Comparison of ENCODE assay signal across 9 cellular contexts in the genomic region with DNA sequence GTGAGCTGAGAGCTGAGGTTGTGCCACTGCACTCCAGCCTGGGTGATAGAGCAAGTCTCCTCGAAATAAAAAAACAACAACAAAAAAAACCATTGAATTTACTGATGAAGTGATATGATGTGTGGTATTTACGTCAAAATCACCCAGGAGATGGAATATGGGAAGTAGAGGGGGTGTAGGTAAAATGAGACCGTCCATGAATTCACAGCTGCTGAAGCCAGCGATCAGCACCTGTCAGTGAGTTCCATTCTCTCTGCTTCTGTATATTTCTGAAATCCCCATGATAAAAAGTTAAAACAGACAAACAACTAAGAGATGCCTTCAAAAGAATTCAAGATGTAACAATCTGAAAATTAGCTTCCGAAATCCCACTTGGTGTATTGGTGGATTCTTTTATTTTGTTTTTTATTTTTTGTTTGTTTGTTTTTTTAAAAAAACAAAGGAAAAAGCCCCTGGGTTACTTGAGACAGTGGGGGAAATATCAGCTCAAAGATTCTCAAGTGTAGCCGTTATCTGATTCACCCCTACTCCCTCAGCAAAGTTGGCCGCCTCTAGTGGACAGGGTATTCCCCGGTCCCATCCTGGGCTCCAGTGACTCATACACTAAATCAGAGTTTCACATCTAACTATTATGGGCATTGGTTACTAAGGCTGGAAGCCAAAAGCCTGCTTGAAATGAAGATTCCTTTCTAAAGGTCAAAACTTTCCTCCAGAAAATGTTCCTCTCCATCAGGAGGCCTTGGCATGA.
DNase-seq lines count a peak whose midpoint lies in the region; ATAC-seq and TF ChIP-seq lines count a peak whose summit lies in the region.
"Had no signal": no experiment of that assay in that cellular context is flagged by ENCODE, and none has a peak within 500 bp of the region (broad histone marks: within the 10 kb centered on the region; RNA-seq: fewer than 3 reads in every experiment).

No MANE protein-coding gene starts in this region.

- H3K4me3 ChIP-seq in CD4-positive, CD25-positive, alpha-beta regulatory T cell (ENCODE audit: low read depth, low read length) = no peak overlapping the region
- H3K4me3 ChIP-seq in HAP-1 (no peak overlapping the region), colonic mucosa (no peak overlapping the region)
- H3K4me3 ChIP-seq: heart left ventricle had no signal

- POLR2A ChIA-PET in activated CD8-positive, alpha-beta T cell treated with anti-CD3 and anti-CD28 coated beads for 36 hours (lab: Charles Lee) = no interaction called here

- DNase-seq in CD4-positive, CD25-positive, alpha-beta regulatory T cell = peak in 1 of 3 donors; percentile 34
- DNase-seq in activated CD8-positive, alpha-beta T cell treated with anti-CD3 and anti-CD28 coated beads for 36 hours = peak; percentile 73
- DNase-seq in naive B cell (no peak), HAP-1 (ENCODE audit: low spot score in 2 of 2) (no peak), colonic mucosa (no peak), epidermal melanocyte (ENCODE audit: insufficient read length, low spot score) (no peak)
- DNase-seq: heart left ventricle had no signal

- H3K9me3 ChIP-seq in CD4-positive, CD25-positive, alpha-beta regulatory T cell (ENCODE audit: control insufficient read depth in 2 of 2, low read length in 2 of 2) = no peaks in the 10 kb centered on the region
- H3K9me3 ChIP-seq in HAP-1 (no peaks in the 10 kb centered on the region), colonic mucosa (no peaks in the 10 kb centered on the region)
- H3K9me3 ChIP-seq: heart left ventricle had no signal

- no peaks in the 10 kb centered on the region for H3K4me1 ChIP-seq in CD4-positive, CD25-positive, alpha-beta regulatory T cell (ENCODE audit: control insufficient read depth, insufficient read depth, low read length, poor library complexity, severe bottlenecking)
- H3K4me1 ChIP-seq in HAP-1 (no peaks in the 10 kb centered on the region), colonic mucosa (no peaks in the 10 kb centered on the region)

- H3K9ac ChIP-seq in colonic mucosa (ENCODE audit: low read depth in 2 of 2, low read length in 2 of 2) = no peak overlapping the region

- H3K27ac ChIP-seq in CD4-positive, CD25-positive, alpha-beta regulatory T cell (ENCODE audit: insufficient read depth, low read length, poor library complexity, severe bottlenecking) = no peak overlapping the region
- no peak overlapping the region for H3K27ac ChIP-seq in colonic mucosa

- peak; percentile 70 to 71 for ATAC-seq in CD4-positive, CD25-positive, alpha-beta regulatory T cell (ENCODE audit: low read depth in 2 of 2)
- peak; percentile 89 for ATAC-seq in GM19035 (IDR thresholded peaks at IDR 0.05; ENCODE audit: unreplicated experiment)
- ATAC-seq in HG03175 (IDR thresholded peaks at IDR 0.05; ENCODE audit: unreplicated experiment) = peak; percentile 79
- ATAC-seq in activated CD8-positive, alpha-beta T cell treated with anti-CD3 and anti-CD28 coated beads for 36 hours = peak; percentile 95
- ATAC-seq in naive B cell (ENCODE audit: low read depth in 2 of 2) = peak; percentile 24 to 55

- H3K27me3 Mint-ChIP-seq in CD4-positive, CD25-positive, alpha-beta regulatory T cell = no peaks in the 10 kb centered on the region
- H3K27me3 Mint-ChIP-seq in activated CD8-positive, alpha-beta T cell treated with anti-CD3 and anti-CD28 coated beads for 36 hours = no peaks in the 10 kb centered on the region
- no peaks in the 10 kb centered on the region for H3K27me3 Mint-ChIP-seq in naive B cell

- no peaks in the 10 kb centered on the region for H3K9me3 Mint-ChIP-seq in CD4-positive, CD25-positive, alpha-beta regulatory T cell
- no peaks in the 10 kb centered on the region for H3K9me3 Mint-ChIP-seq in activated CD8-positive, alpha-beta T cell treated with anti-CD3 and anti-CD28 coated beads for 36 hours
- H3K9me3 Mint-ChIP-seq in naive B cell = peaks cover 0 to 3% (median 0%) of the 10 kb centered on the region in 7 donors

- in situ Hi-C loops in HAP-1 (cut with MboI; ENCODE audit: low sequenced_read_pairs) = no loop called here

- intact Hi-C loops in activated CD8-positive, alpha-beta T cell treated with anti-CD3 and anti-CD28 coated beads for 36 hours (cut with micrococcal nuclease) = loop anchor here (5.0 kb wide), 1 partner anchor 73 kb away; no protein-coding TSS in a partner anchor
- intact Hi-C loops in colonic mucosa (cut with DNase I) = no loop called here

- no peaks in the 10 kb centered on the region for H3K36me3 Mint-ChIP-seq in CD4-positive, CD25-positive, alpha-beta regulatory T cell
- H3K36me3 Mint-ChIP-seq in activated CD8-positive, alpha-beta T cell treated with anti-CD3 and anti-CD28 coated beads for 36 hours (ENCODE audit: low read depth) = no peaks in the 10 kb centered on the region
- no peaks in the 10 kb centered on the region for H3K36me3 Mint-ChIP-seq in naive B cell

- TF ChIP-seq CTCF in activated CD8-positive, alpha-beta T cell treated with anti-CD3 and anti-CD28 coated beads for 36 hours (IDR thresholded peaks at IDR 0.05) = no peak
- TF ChIP-seq CTCF in colonic mucosa (IDR thresholded peaks at IDR 0.05) = no peak

- peaks cover 0 to 14% (median 11%) of the 10 kb centered on the region in 4 donors for H3K4me1 Mint-ChIP-seq in CD4-positive, CD25-positive, alpha-beta regulatory T cell
- H3K4me1 Mint-ChIP-seq in activated CD8-positive, alpha-beta T cell treated with anti-CD3 and anti-CD28 coated beads for 36 hours (ENCODE audit: low read depth) = peaks cover 24% of the 10 kb centered on the region
- peaks cover 22 to 54% (median 23%) of the 10 kb centered on the region in 3 donors for H3K4me1 Mint-ChIP-seq in naive B cell

- CTCF ChIA-PET in activated CD8-positive, alpha-beta T cell treated with anti-CD3 and anti-CD28 coated beads for 36 hours (lab: Charles Lee) = interaction anchor here (1.2 to 1.6 kb wide), 2 partner anchors 13 to 105 kb away, joined by 3 to 5 read pairs; no protein-coding TSS in a partner anchor

- no peaks in the 10 kb centered on the region for H3K27me3 ChIP-seq in CD4-positive, CD25-positive, alpha-beta regulatory T cell (ENCODE audit: control insufficient read depth, insufficient read depth, low read length)
- H3K27me3 ChIP-seq in HAP-1 (ENCODE audit: low read depth) (no peaks in the 10 kb centered on the region), colonic mucosa (no peaks in the 10 kb centered on the region)

- H3K27ac Mint-ChIP-seq in CD4-positive, CD25-positive, alpha-beta regulatory T cell = peak overlapping the region in 1 of 3 donors; percentile 26
- peak overlapping the region; percentile 13 for H3K27ac Mint-ChIP-seq in activated CD8-positive, alpha-beta T cell treated with anti-CD3 and anti-CD28 coated beads for 36 hours
- H3K27ac Mint-ChIP-seq in naive B cell = peak overlapping the region in 3 of 6 donors; percentile 10 to 85 (median 44)

- peak overlapping the region in 1 of 4 donors; percentile 22 for H3K4me3 Mint-ChIP-seq in CD4-positive, CD25-positive, alpha-beta regulatory T cell
- H3K4me3 Mint-ChIP-seq in activated CD8-positive, alpha-beta T cell treated with anti-CD3 and anti-CD28 coated beads for 36 hours = no peak overlapping the region
- H3K4me3 Mint-ChIP-seq in naive B cell = no peak overlapping the region

- no peaks in the 10 kb centered on the region for H3K36me3 ChIP-seq in CD4-positive, CD25-positive, alpha-beta regulatory T cell (ENCODE audit: control insufficient read depth, insufficient read depth, low read length)
- H3K36me3 ChIP-seq in HAP-1 (replicated peaks) = no peaks in the 10 kb centered on the region
- H3K36me3 ChIP-seq in colonic mucosa = no peaks in the 10 kb centered on the region
- H3K36me3 ChIP-seq: heart left ventricle had no signal

Comparison
In these comparisons a context has a peak if more than half of its experiments do, and no peak if none do; other contexts are left out.
1. ATAC-seq: peak in every context shown above with its lines; median percentile 95 in activated CD8-positive, alpha-beta T cell treated with anti-CD3 and anti-CD28 coated beads for 36 hours; 89 in GM19035; 79 in HG03175; 70 in CD4-positive, CD25-positive, alpha-beta regulatory T cell; 40 in naive B cell.